In the genomic region with DNA sequence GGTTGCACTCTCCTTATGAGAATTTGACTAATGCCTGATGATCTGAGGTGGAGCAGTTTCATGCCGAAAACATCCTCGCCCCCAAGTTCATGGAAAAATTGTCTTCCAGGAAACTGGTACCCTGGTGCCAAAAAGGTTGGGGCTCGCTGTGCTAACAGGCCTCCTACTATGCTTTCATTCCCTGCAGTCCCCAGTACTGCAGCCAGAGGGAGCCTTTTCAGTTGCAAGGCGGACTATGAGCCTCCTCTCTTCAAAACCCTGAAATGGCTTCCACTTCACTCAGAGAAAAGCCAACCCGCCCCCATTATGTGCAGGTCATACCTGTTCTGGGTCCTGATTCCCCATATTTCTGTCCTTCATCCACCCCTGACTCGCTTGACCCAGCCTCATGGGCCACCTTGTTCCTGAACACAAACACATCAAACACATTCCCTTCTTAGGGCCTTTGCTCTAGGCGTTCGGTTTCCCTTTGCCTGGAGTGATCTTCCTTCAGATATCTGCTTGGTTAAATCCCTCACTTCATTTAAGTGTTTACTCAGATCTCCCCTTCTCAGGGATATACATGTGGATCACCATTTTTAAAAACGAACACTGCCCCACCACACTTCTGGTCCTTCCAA, we compare ENCODE assay signal across 11 cellular contexts.
A peak's percentile ranks its signal among the peaks of the same experiment; 100 is the strongest.
DNase-seq lines count a peak whose midpoint lies in the region; ATAC-seq and TF ChIP-seq lines count a peak whose summit lies in the region.
"Had no signal": no experiment of that assay in that cellular context is flagged by ENCODE, and none has a peak within 500 bp of the region (broad histone marks: within the 10 kb centered on the region; RNA-seq: fewer than 3 reads in every experiment).

No MANE protein-coding gene starts in this region.

- DNase-seq in KBM-7 (peak; percentile 14), neural crest cell (ENCODE audit: low read depth, low spot score) (no peak), NCI-H2227 (lab: John Stamatoyannopoulos, UW; ENCODE audit: unreplicated experiment) (no peak), COLO668 (lab: John Stamatoyannopoulos, UW; ENCODE audit: unreplicated experiment) (no peak)
- DNase-seq in activated naive CD8-positive, alpha-beta T cell treated with anti-CD3 and anti-CD28 coated beads, Interleukin-2, amount 50 U/mL, for 24 hours = peak; percentile 27
- DNase-seq in stimulated activated naive CD4-positive, alpha-beta T cell (lab: John Stamatoyannopoulos, UW) = no peak
- DNase-seq: islet precursor cell, NCI-H2107 had no signal

- no peaks in the 10 kb centered on the region for H3K4me1 ChIP-seq in DOHH2 (ENCODE audit: control insufficient read depth, low read length)

- no peaks in the 10 kb centered on the region for H3K79me2 ChIP-seq in DOHH2 (ENCODE audit: control insufficient read depth, low read length)

- H3K9me2 ChIP-seq in DOHH2 (replicated peaks; ENCODE audit: control insufficient read depth, low read length) = no peaks in the 10 kb centered on the region

- H3K4me3 ChIP-seq in DOHH2 (ENCODE audit: low read length) = no peak overlapping the region

- no peak overlapping the region for H3K27ac Mint-ChIP-seq in activated naive CD8-positive, alpha-beta T cell treated with anti-CD3 and anti-CD28 coated beads, Interleukin-2, amount 50 U/mL, for 24 hours
- no peak overlapping the region for H3K27ac Mint-ChIP-seq in neural crest cell (ENCODE audit: unreplicated experiment)
- no peak overlapping the region for H3K27ac Mint-ChIP-seq in stimulated activated memory B cell treated with anti-CD40 and anti-IgM and Interleukin-4, amounts not matched to agents 10 μg/mL and 1 μg/mL and 100 μg/mL, for 72 hours
- H3K27ac Mint-ChIP-seq: activated naive CD4-positive, alpha-beta T cell treated with anti-CD3 and anti-CD28 coated beads, Interleukin-2, amount 50 U/mL, for 24 hours had no signal

- no peaks in the 10 kb centered on the region for H3K4me1 Mint-ChIP-seq in activated naive CD8-positive, alpha-beta T cell treated with anti-CD3 and anti-CD28 coated beads, Interleukin-2, amount 50 U/mL, for 24 hours
- peaks cover 19% of the 10 kb centered on the region for H3K4me1 Mint-ChIP-seq in neural crest cell
- no peaks in the 10 kb centered on the region for H3K4me1 Mint-ChIP-seq in stimulated activated memory B cell treated with anti-CD40 and anti-IgM and Interleukin-4, amounts not matched to agents 10 μg/mL and 1 μg/mL and 100 μg/mL, for 72 hours
- H3K4me1 Mint-ChIP-seq: activated naive CD4-positive, alpha-beta T cell treated with anti-CD3 and anti-CD28 coated beads, Interleukin-2, amount 50 U/mL, for 24 hours had no signal

- TF ChIP-seq CTCF in DOHH2 (IDR thresholded peaks at IDR 0.05; ENCODE audit: low read depth, low read length, poor library complexity, severe bottlenecking) = peak; percentile 78
- TF ChIP-seq CTCF in neural crest cell (conservative IDR thresholded peaks at IDR 0.05) = peak; percentile 47

- H3K4me3 Mint-ChIP-seq in activated naive CD8-positive, alpha-beta T cell treated with anti-CD3 and anti-CD28 coated beads, Interleukin-2, amount 50 U/mL, for 24 hours = no peak overlapping the region
- no peak overlapping the region for H3K4me3 Mint-ChIP-seq in neural crest cell
- H3K4me3 Mint-ChIP-seq in stimulated activated memory B cell treated with anti-CD40 and anti-IgM and Interleukin-4, amounts not matched to agents 10 μg/mL and 1 μg/mL and 100 μg/mL, for 72 hours = no peak overlapping the region
- H3K4me3 Mint-ChIP-seq: activated naive CD4-positive, alpha-beta T cell treated with anti-CD3 and anti-CD28 coated beads, Interleukin-2, amount 50 U/mL, for 24 hours had no signal

- no peaks in the 10 kb centered on the region for H3K36me3 ChIP-seq in DOHH2 (ENCODE audit: control insufficient read depth, low read length)

- H4K20me1 ChIP-seq in DOHH2 (ENCODE audit: control insufficient read depth, insufficient read depth, low read depth, low read length) = no peaks in the 10 kb centered on the region

- H3K36me3 Mint-ChIP-seq in activated naive CD8-positive, alpha-beta T cell treated with anti-CD3 and anti-CD28 coated beads, Interleukin-2, amount 50 U/mL, for 24 hours (ENCODE audit: low read depth) = no peaks in the 10 kb centered on the region
- peaks cover 6% of the 10 kb centered on the region for H3K36me3 Mint-ChIP-seq in neural crest cell (ENCODE audit: low read depth)
- H3K36me3 Mint-ChIP-seq in stimulated activated memory B cell treated with anti-CD40 and anti-IgM and Interleukin-4, amounts not matched to agents 10 μg/mL and 1 μg/mL and 100 μg/mL, for 72 hours = no peaks in the 10 kb centered on the region
- H3K36me3 Mint-ChIP-seq: activated naive CD4-positive, alpha-beta T cell treated with anti-CD3 and anti-CD28 coated beads, Interleukin-2, amount 50 U/mL, for 24 hours had no signal

- peaks cover 5% of the 10 kb centered on the region; the same call in 1 of the 2 replicates for H3K9me3 ChIP-seq in DOHH2 (ENCODE audit: control insufficient read depth, insufficient read depth, low read length)

- ATAC-seq in activated naive CD8-positive, alpha-beta T cell treated with anti-CD3 and anti-CD28 coated beads, Interleukin-2, amount 50 U/mL, for 24 hours = no peak
- no peak for ATAC-seq in stimulated activated memory B cell treated with anti-CD40 and anti-IgM and Interleukin-4, amounts not matched to agents 10 μg/mL and 1 μg/mL and 100 μg/mL, for 72 hours

- peaks cover 13% of the 10 kb centered on the region for H3K9me3 Mint-ChIP-seq in activated naive CD8-positive, alpha-beta T cell treated with anti-CD3 and anti-CD28 coated beads, Interleukin-2, amount 50 U/mL, for 24 hours
- peaks cover 10% of the 10 kb centered on the region for H3K9me3 Mint-ChIP-seq in neural crest cell
- H3K9me3 Mint-ChIP-seq in stimulated activated memory B cell treated with anti-CD40 and anti-IgM and Interleukin-4, amounts not matched to agents 10 μg/mL and 1 μg/mL and 100 μg/mL, for 72 hours = peaks cover 9% of the 10 kb centered on the region

- no peak overlapping the region for H3K4me2 ChIP-seq in DOHH2 (ENCODE audit: low read length)

- H3F3A ChIP-seq in DOHH2 (ENCODE audit: control insufficient read depth, insufficient read depth) = no peaks in the 10 kb centered on the region

- H3K27ac ChIP-seq in DOHH2 (ENCODE audit: low read depth, low read length) = no peak overlapping the region

- no peaks in the 10 kb centered on the region for H3K27me3 ChIP-seq in DOHH2 (ENCODE audit: control insufficient read depth, low read length)

- H3K27me3 Mint-ChIP-seq in activated naive CD8-positive, alpha-beta T cell treated with anti-CD3 and anti-CD28 coated beads, Interleukin-2, amount 50 U/mL, for 24 hours = peaks cover 8% of the 10 kb centered on the region
- no peaks in the 10 kb centered on the region for H3K27me3 Mint-ChIP-seq in neural crest cell (ENCODE audit: low read depth)
- H3K27me3 Mint-ChIP-seq in stimulated activated memory B cell treated with anti-CD40 and anti-IgM and Interleukin-4, amounts not matched to agents 10 μg/mL and 1 μg/mL and 100 μg/mL, for 72 hours = peaks cover 49% of the 10 kb centered on the region

- in situ Hi-C loops in KBM-7 (cut with MboI; ENCODE audit: low pct_unique_long_range_greater_than_20kb, low sequenced_read_pairs) = loop anchor here (25.0 kb wide), 1 partner anchor 253 kb away; no protein-coding TSS in a partner anchor

Comparison
In these comparisons a context has a peak if more than half of its experiments do, and no peak if none do; other contexts are left out.
1. DNase-seq: peak in KBM-7 (single experiment) and activated naive CD8-positive, alpha-beta T cell treated with anti-CD3 and anti-CD28 coated beads, Interleukin-2, amount 50 U/mL, for 24 hours (single experiment); none in neural crest cell (single experiment), NCI-H2227 (single experiment), COLO668 (single experiment) and stimulated activated naive CD4-positive, alpha-beta T cell (0 of 6).